ENCODE assay signal across 8 cellular contexts in the genomic region with DNA sequence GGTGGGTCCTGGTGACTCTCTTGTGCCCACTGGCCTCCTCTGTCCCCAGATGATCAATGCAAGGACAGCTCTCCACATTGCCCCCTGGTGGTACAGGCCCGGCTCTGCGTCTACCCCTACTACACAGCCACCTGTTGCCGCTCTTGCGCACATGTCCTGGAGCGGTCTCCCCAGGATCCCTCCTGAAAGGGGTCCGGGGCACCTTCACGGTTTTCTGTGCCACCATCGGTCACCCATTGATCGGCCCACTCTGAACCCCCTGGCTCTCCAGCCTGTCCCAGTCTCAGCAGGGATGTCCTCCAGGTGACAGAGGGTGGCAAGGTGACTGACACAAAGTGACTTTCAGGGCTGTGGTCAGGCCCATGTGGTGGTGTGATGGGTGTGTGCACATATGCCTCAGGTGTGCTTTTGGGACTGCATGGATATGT. TPM values are rescaled to one million over a fixed set of nuclear protein-coding genes. Genes with fewer than 3 reads are reported as not detected.
DNase-seq lines count a peak whose midpoint lies in the region; ATAC-seq, FAIRE-seq and TF ChIP-seq lines count a peak whose summit lies in the region.

No MANE protein-coding gene starts in this region.

- peak; percentile 92 for FAIRE-seq in GM12892 (lab: Jason Lieb, UNC)

- no peak for ATAC-seq in HG02588 (IDR thresholded peaks at IDR 0.05; ENCODE audit: unreplicated experiment)

- H3K4me3 ChIP-seq in dorsolateral prefrontal cortex: peak overlapping the region in 22 of 59 donors; percentile 6 to 75 (median 64)

- intact Hi-C loops in activated CD4-positive, alpha-beta T cell treated with anti-CD3 and anti-CD28 coated beads, Interleukin-2, amount 10 ng/mL, durations not matched to agents 24 days and 14 days (cut with micrococcal nuclease): loop anchor here (2.0 to 10.0 kb wide), 9 partner anchors 61 to 597 kb away; a partner anchor contains a TSS
- intact Hi-C loops in dorsolateral prefrontal cortex (cut with DNase I): loop anchor here (2.0 to 10.0 kb wide), 5 partner anchors 19 to 435 kb away; a partner anchor contains a TSS

- peak in 55 of 56 donors; percentile 46 to 91 (median 81) for TF ChIP-seq CTCF in dorsolateral prefrontal cortex (IDR thresholded peaks at IDR 0.05 in 54 of 56, conservative IDR thresholded peaks at IDR 0.05 in 2 of 56; ENCODE audit: low read depth in 1 of 56, partially characterized antibody in 56 of 56)

- no peaks in the 10 kb centered on the region for H3K27me3 Mint-ChIP-seq in activated CD4-positive, alpha-beta T cell treated with anti-CD3 and anti-CD28 coated beads, Interleukin-2, amount 10 ng/mL, durations not matched to agents 24 days and 14 days

- H3K27ac ChIP-seq in dorsolateral prefrontal cortex: peak overlapping the region in 54 of 59 donors; percentile 77 to 100 (median 98)

- peak overlapping the region; percentile 100 for H3K27ac Mint-ChIP-seq in activated CD4-positive, alpha-beta T cell treated with anti-CD3 and anti-CD28 coated beads, Interleukin-2, amount 10 ng/mL, durations not matched to agents 24 days and 14 days

- H3K4me1 Mint-ChIP-seq in activated CD4-positive, alpha-beta T cell treated with anti-CD3 and anti-CD28 coated beads, Interleukin-2, amount 10 ng/mL, durations not matched to agents 24 days and 14 days: peaks cover 44% of the 10 kb centered on the region

- no peak for TF ChIP-seq POLR2A in GM12892 (IDR thresholded peaks at IDR 0.05; ENCODE audit: low read depth, low read length)

- H3K4me3 Mint-ChIP-seq in activated CD4-positive, alpha-beta T cell treated with anti-CD3 and anti-CD28 coated beads, Interleukin-2, amount 10 ng/mL, durations not matched to agents 24 days and 14 days: peak overlapping the region; percentile 95

- H3K27me3 ChIP-seq in dorsolateral prefrontal cortex: no peaks in the 10 kb centered on the region

- H3K9me3 Mint-ChIP-seq in activated CD4-positive, alpha-beta T cell treated with anti-CD3 and anti-CD28 coated beads, Interleukin-2, amount 10 ng/mL, durations not matched to agents 24 days and 14 days: no peaks in the 10 kb centered on the region

- peak; percentile 79 for DNase-seq in 8988T
- peak; percentile 86 for DNase-seq in GM12892 (ENCODE audit: insufficient read length)
- DNase-seq in NCI-H226: peak; percentile 7
- peak; percentile 94 for DNase-seq in activated CD4-positive, alpha-beta T cell treated with anti-CD3 and anti-CD28 coated beads, Interleukin-2, amount 10 ng/mL, durations not matched to agents 24 days and 14 days
- DNase-seq in dorsolateral prefrontal cortex: peak in 9 of 10 donors; percentile 34 to 70 (median 64)
- DNase-seq in medulla oblongata (ENCODE audit: extremely low spot score): peak; percentile 75
- DNase-seq in stimulated activated CD8-positive, alpha-beta memory T cell treated with anti-CD3 and anti-CD28 coated beads, Interleukin-4, amount 100 ng/mL, for 48 hours: peak; percentile 87

- H3K36me3 Mint-ChIP-seq in activated CD4-positive, alpha-beta T cell treated with anti-CD3 and anti-CD28 coated beads, Interleukin-2, amount 10 ng/mL, durations not matched to agents 24 days and 14 days (ENCODE audit: low read depth): peaks cover 7% of the 10 kb centered on the region

RNA-seq across cellular contexts. Expression of a gene that starts 10.8 kb away (rescaled TPM):
- 0.49 TPM for polyA plus RNA-seq in GM12892 (2012; ENCODE audit: missing spikeins)
- 1.3 and 1.8 TPM in 2 replicates for total RNA-seq in activated CD4-positive, alpha-beta T cell treated with anti-CD3 and anti-CD28 coated beads, Interleukin-2, amount 10 ng/mL, durations not matched to agents 24 days and 14 days
- 1 to 10 TPM in 102 of 120 experiments, under 1 TPM in 18; 0.25 to 8.0 (median 1.9) TPM for total RNA-seq in dorsolateral prefrontal cortex

RNA-seq across cellular contexts. Expression of a gene that starts 19.4 kb away (rescaled TPM):
- polyA plus RNA-seq in GM12892 (2012; ENCODE audit: missing spikeins): 112 TPM
- 278 and 280 TPM in 2 replicates for total RNA-seq in activated CD4-positive, alpha-beta T cell treated with anti-CD3 and anti-CD28 coated beads, Interleukin-2, amount 10 ng/mL, durations not matched to agents 24 days and 14 days
- 100 to 1,000 TPM in 19 of 120 experiments, 10 to 100 TPM in 101; 43.4 to 130 (median 70.6) TPM for total RNA-seq in dorsolateral prefrontal cortex

RNA-seq across cellular contexts. Expression of a gene that starts 44.5 kb away (rescaled TPM):
- 1.00 TPM for polyA plus RNA-seq in GM12892 (2012; ENCODE audit: missing spikeins)
- total RNA-seq in activated CD4-positive, alpha-beta T cell treated with anti-CD3 and anti-CD28 coated beads, Interleukin-2, amount 10 ng/mL, durations not matched to agents 24 days and 14 days: not detected in 2 replicates
- total RNA-seq in dorsolateral prefrontal cortex: 1 to 10 TPM in 111 of 120 experiments, under 1 TPM in 1, not detected in 8; 0.99 to 5.8 (median 2.4) TPM

RNA-seq across cellular contexts. Expression of a gene that starts 52.1 kb away (rescaled TPM):
- 0.49 TPM for polyA plus RNA-seq in GM12892 (2012; ENCODE audit: missing spikeins)
- 1.5 and 2.4 TPM in 2 replicates for total RNA-seq in activated CD4-positive, alpha-beta T cell treated with anti-CD3 and anti-CD28 coated beads, Interleukin-2, amount 10 ng/mL, durations not matched to agents 24 days and 14 days
- total RNA-seq in dorsolateral prefrontal cortex: 10 to 100 TPM in 117 of 120 experiments, 1 to 10 TPM in 3; 6.8 to 31.3 (median 17.2) TPM

Comparison
In these comparisons a context has a peak if more than half of its experiments do, and no peak if none do; other contexts are left out.
1. DNase-seq: peak in every context shown above with its lines; median percentile 94 in activated CD4-positive, alpha-beta T cell treated with anti-CD3 and anti-CD28 coated beads, Interleukin-2, amount 10 ng/mL, durations not matched to agents 24 days and 14 days; 87 in stimulated activated CD8-positive, alpha-beta memory T cell treated with anti-CD3 and anti-CD28 coated beads, Interleukin-4, amount 100 ng/mL, for 48 hours; 86 in GM12892; 79 in 8988T; 75 in medulla oblongata; 64 in dorsolateral prefrontal cortex; 7 in NCI-H226.